In genomic region chr6:44387346-44388134, GRCh38 we compare ENCODE assay signal across 8 cellular contexts. TPM values are rescaled to one million over a fixed set of nuclear protein-coding genes. Genes with fewer than 3 reads are reported as not detected.
DNase-seq lines count a peak whose midpoint lies in the region; ATAC-seq and TF ChIP-seq lines count a peak whose summit lies in the region.

CDC5L (plus strand) TSS chr6:44387706; CDS start chr6:44387824, 118 bp downstream.

- H3K27ac Mint-ChIP-seq in T-helper 17 cell (peak within 1 kb of the TSS; percentile 98), progenitor cell of endocrine pancreas (peak within 1 kb of the TSS; percentile 100)

- H3K27me3 ChIP-seq in left ventricle myocardium inferior (ENCODE audit: low read depth), result no peaks in the 10 kb centered on the region

- H3K27me3 Mint-ChIP-seq in T-helper 17 cell (peaks cover 5% of the 10 kb centered on the region), progenitor cell of endocrine pancreas (no peaks in the 10 kb centered on the region)

- no peaks in the 10 kb centered on the region for H3K9me3 Mint-ChIP-seq in progenitor cell of endocrine pancreas (ENCODE audit: low read depth)

- H3K4me3 ChIP-seq in left ventricle myocardium inferior, result peak within 1 kb of the TSS; percentile 86

- H3K4me1 ChIP-seq in left ventricle myocardium inferior, result peaks cover 46% of the 10 kb centered on the region

- in situ Hi-C loops in GM13977 (cut with MboI; ENCODE audit: low pct_unique_long_range_greater_than_20kb, low sequenced_read_pairs, unreplicated experiment), result no loop called here

- intact Hi-C loops in left ventricle myocardium inferior (cut with micrococcal nuclease), result no loop called here

- no peaks in the 10 kb centered on the region for H3K9me3 ChIP-seq in T-helper 17 cell (ENCODE audit: control insufficient read depth, low read length, poor library complexity, severe bottlenecking)
- no peaks in the 10 kb centered on the region for H3K9me3 ChIP-seq in left ventricle myocardium inferior (replicated peaks)

- ATAC-seq in HG02884 (IDR thresholded peaks at IDR 0.05; ENCODE audit: unreplicated experiment) (peak; percentile 93), T-helper 17 cell (peak; percentile 86)

- H3K4me3 Mint-ChIP-seq in T-helper 17 cell (peak within 1 kb of the TSS; percentile 97), progenitor cell of endocrine pancreas (ENCODE audit: low read depth) (peak within 1 kb of the TSS; percentile 99)

- peak within 1 kb of the TSS; percentile 97 for H3K27ac ChIP-seq in left ventricle myocardium inferior (replicated peaks)

- peaks cover 21% of the 10 kb centered on the region for H3K36me3 ChIP-seq in left ventricle myocardium inferior

- TF ChIP-seq CTCF in GM13977 (IDR thresholded peaks at IDR 0.05; ENCODE audit: extremely low read depth, insufficient read depth, missing control alignments) (no peak), left ventricle myocardium inferior (IDR thresholded peaks at IDR 0.05; ENCODE audit: borderline replicate concordance) (no peak), progenitor cell of endocrine pancreas (IDR thresholded peaks at IDR 0.05; ENCODE audit: unreplicated experiment) (no peak)

- peaks cover 3% of the 10 kb centered on the region for H3K36me3 Mint-ChIP-seq in T-helper 17 cell (ENCODE audit: low read depth)
- H3K36me3 Mint-ChIP-seq in progenitor cell of endocrine pancreas (ENCODE audit: insufficient read depth), result peaks cover 6% of the 10 kb centered on the region

- peak; percentile 97 for DNase-seq in GM13977 (ENCODE audit: low spot score)
- DNase-seq in NCI-H1694 treated with DMSO at 0.1 percent for 48 hours (lab: John Stamatoyannopoulos, UW), result peak; percentile 97
- peak; percentile 62 to 82 (median 80) for DNase-seq in T-helper 17 cell
- DNase-seq in amygdala (lab: John Stamatoyannopoulos, UW), result peak; percentile 55 to 96 (median 89)
- DNase-seq in left ventricle myocardium inferior, result peak; percentile 93
- peak; percentile 92 for DNase-seq in progenitor cell of endocrine pancreas (ENCODE audit: low spot score, unreplicated experiment)
- DNase-seq in ureter (ENCODE audit: low spot score), result peak; percentile 97

- H3K4me1 Mint-ChIP-seq in T-helper 17 cell (peaks cover 44% of the 10 kb centered on the region), progenitor cell of endocrine pancreas (ENCODE audit: low read depth) (peaks cover 25% of the 10 kb centered on the region)

RNA-seq across cellular contexts. Expression of gene CDC5L, which starts in this region (rescaled TPM):
- total RNA-seq in T-helper 17 cell (10 to 100 TPM; 17.8 to 24.7 TPM), left ventricle myocardium inferior (20.0 TPM), progenitor cell of endocrine pancreas (30.4 and 30.5 TPM in 2 replicates), ureter (22.1 TPM)

Comparison
In these comparisons a context has a peak if more than half of its experiments do, and no peak if none do; other contexts are left out.
1. Peak in every context shown above with its lines: DNase-seq, ATAC-seq, H3K4me3 ChIP-seq and H3K27ac ChIP-seq.